In the genomic region with DNA sequence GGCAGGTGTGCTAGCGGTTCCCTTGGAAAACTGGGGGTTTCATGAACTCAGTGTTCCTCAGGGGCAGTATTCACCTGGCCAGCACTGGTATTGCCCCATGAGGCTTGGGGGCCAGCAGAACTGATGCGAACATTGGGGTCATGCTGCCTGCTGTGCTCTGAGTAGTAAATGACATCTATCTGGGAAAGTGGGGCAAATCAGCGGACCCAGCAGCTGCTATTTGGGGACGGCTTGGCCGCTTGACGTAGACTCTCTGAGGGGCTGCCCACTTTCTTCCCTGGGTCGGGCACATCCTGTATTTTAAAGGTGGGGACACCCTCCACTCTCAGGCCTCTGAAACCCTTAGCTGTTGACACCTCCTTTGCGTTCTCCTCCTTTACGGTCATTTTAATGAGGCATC, we compare ENCODE assay signal across 21 cellular contexts. TPM values are rescaled to one million over a fixed set of nuclear protein-coding genes. Genes with fewer than 3 reads are reported as not detected.
DNase-seq lines count a peak whose midpoint lies in the region; ATAC-seq and TF ChIP-seq lines count a peak whose summit lies in the region.
"Had no signal": no experiment of that assay in that cellular context is flagged by ENCODE, and none has a peak within 500 bp of the region (broad histone marks: within the 10 kb centered on the region; RNA-seq: fewer than 3 reads in every experiment).

No MANE protein-coding gene starts in this region.

- H3F3A ChIP-seq in smooth muscle cell (ENCODE audit: low read depth): peaks cover 20% of the 10 kb centered on the region

- H3K9me3 Mint-ChIP-seq in T-helper 2 cell treated with Interferon-gamma antibody and Interleukin-4, amounts not matched to agents 5 μg/mL and 100 μg/mL, for 36 hours: no peaks in the 10 kb centered on the region
- no peaks in the 10 kb centered on the region for H3K9me3 Mint-ChIP-seq in WTC11

- intact Hi-C loops in left colon (cut with DNase I, micrococcal nuclease): no loop called here

- no peak for TF ChIP-seq CTCF in WTC11 (IDR thresholded peaks at IDR 0.05)
- no peak for TF ChIP-seq CTCF in smooth muscle cell (IDR thresholded peaks at IDR 0.05; ENCODE audit: borderline replicate concordance, insufficient read depth, poor library complexity, severe bottlenecking)

- H3K4me3 Mint-ChIP-seq in T-helper 2 cell treated with Interferon-gamma antibody and Interleukin-4, amounts not matched to agents 5 μg/mL and 100 μg/mL, for 36 hours: no peak overlapping the region
- peak overlapping the region; percentile 54 for H3K4me3 Mint-ChIP-seq in WTC11
- H3K4me3 Mint-ChIP-seq: CD4-positive, alpha-beta memory T cell had no signal

- no peak for ATAC-seq in WTC11
- ATAC-seq in left colon: no peak
- no peak for ATAC-seq in HG03095 (IDR thresholded peaks at IDR 0.05; ENCODE audit: unreplicated experiment)

- peak overlapping the region; percentile 43 for H3K27ac Mint-ChIP-seq in T-helper 2 cell treated with Interferon-gamma antibody and Interleukin-4, amounts not matched to agents 5 μg/mL and 100 μg/mL, for 36 hours
- no peak overlapping the region for H3K27ac Mint-ChIP-seq in WTC11

- H3K9me3 ChIP-seq in iPS-18c (ENCODE audit: control insufficient read depth, insufficient read depth, low read length) (peaks cover 2% of the 10 kb centered on the region), smooth muscle cell (replicated peaks; ENCODE audit: low read depth) (no peaks in the 10 kb centered on the region)
- H3K9me3 ChIP-seq: BLaER1, SJCRH30 had no signal

- H3K27me3 ChIP-seq in smooth muscle cell (ENCODE audit: low read depth): no peaks in the 10 kb centered on the region
- H3K27me3 ChIP-seq: BLaER1, SJCRH30 had no signal

- peak overlapping the region; percentile 24 for H3K4me2 ChIP-seq in smooth muscle cell
- H3K4me2 ChIP-seq: BLaER1 had no signal

- no peak for DNase-seq in T-helper 2 cell treated with Interferon-gamma antibody and Interleukin-4, amounts not matched to agents 5 μg/mL and 100 μg/mL, for 36 hours (ENCODE audit: low spot score)
- DNase-seq in T-helper 2 cell (no peak), WTC11 (ENCODE audit: low spot score) (no peak), smooth muscle cell (lab: John Stamatoyannopoulos, UW; ENCODE audit: unreplicated experiment) (no peak), ureter (ENCODE audit: low spot score) (no peak), left colon (no peak)
- DNase-seq: ACHN; CD4-positive, alpha-beta memory T cell; GDM1; KBM-7; NCI-H1092; NCI-H1436; NCI-H187 treated with DMSO at 0.1 percent for 48 hours; NCI-H226; NCI-H524; NCI-H82; SJCRH30 had no signal

- peaks cover 15% of the 10 kb centered on the region for H3K27me3 Mint-ChIP-seq in T-helper 2 cell treated with Interferon-gamma antibody and Interleukin-4, amounts not matched to agents 5 μg/mL and 100 μg/mL, for 36 hours (ENCODE audit: low read depth)
- H3K27me3 Mint-ChIP-seq in WTC11 (ENCODE audit: low read depth): peaks cover 100% of the 10 kb centered on the region

- H3K36me3 ChIP-seq in smooth muscle cell (ENCODE audit: low read depth): no peaks in the 10 kb centered on the region
- H3K36me3 ChIP-seq: BLaER1, SJCRH30 had no signal

- H4K20me1 ChIP-seq in smooth muscle cell (ENCODE audit: low read depth): no peaks in the 10 kb centered on the region
- H4K20me1 ChIP-seq: BLaER1 had no signal

- H3K36me3 Mint-ChIP-seq in T-helper 2 cell treated with Interferon-gamma antibody and Interleukin-4, amounts not matched to agents 5 μg/mL and 100 μg/mL, for 36 hours (ENCODE audit: low read depth): no peaks in the 10 kb centered on the region
- no peaks in the 10 kb centered on the region for H3K36me3 Mint-ChIP-seq in WTC11
- H3K36me3 Mint-ChIP-seq: CD4-positive, alpha-beta memory T cell had no signal

- H3K79me2 ChIP-seq in smooth muscle cell (ENCODE audit: low read depth): no peaks in the 10 kb centered on the region

- POLR2A ChIA-PET in WTC11 (lab: Charles Lee): interaction anchor here (0.7 to 2.0 kb wide), 3 partner anchors 11 to 84 kb away, joined by 4 to 9 read pairs (median 7); no protein-coding TSS in a partner anchor

- 60% methylated on average over 9 of the region's 9 CpGs for WGBS in smooth muscle cell (ENCODE audit: low lambda C conversion rate)

- H3K27ac ChIP-seq in smooth muscle cell (ENCODE audit: low read depth): no peak overlapping the region
- H3K27ac ChIP-seq: 22Rv1, BLaER1, SJCRH30 had no signal

- peaks cover 44% of the 10 kb centered on the region for H3K4me1 Mint-ChIP-seq in T-helper 2 cell treated with Interferon-gamma antibody and Interleukin-4, amounts not matched to agents 5 μg/mL and 100 μg/mL, for 36 hours (ENCODE audit: low read depth)
- H3K4me1 Mint-ChIP-seq in WTC11: peaks cover 44% of the 10 kb centered on the region

- CTCF ChIA-PET in WTC11 (lab: Charles Lee): interaction anchor here (1.0 to 4.9 kb wide), 3 partner anchors 11 to 89 kb away, joined by 5 to 46 read pairs (median 42); no protein-coding TSS in a partner anchor

- H3K9ac ChIP-seq in smooth muscle cell (ENCODE audit: low read depth): no peak overlapping the region
- H3K9ac ChIP-seq: BLaER1 had no signal

- H3K4me1 ChIP-seq in smooth muscle cell (ENCODE audit: low read depth): peaks cover 27% of the 10 kb centered on the region

- H3K4me3 ChIP-seq in iPS-18c (ENCODE audit: insufficient read depth, low read depth, low read length): peak overlapping the region; percentile 24; the same call in 1 of the 2 replicates
- no peak overlapping the region for H3K4me3 ChIP-seq in smooth muscle cell
- H3K4me3 ChIP-seq: BLaER1, SJCRH30 had no signal

- H2AFZ ChIP-seq in smooth muscle cell (ENCODE audit: low read depth): no peak overlapping the region

TF ChIP-seq in WTC11, 78 proteins besides CTCF, POLR2A, EP300 and RAD21:
- TF ChIP-seq, protein P1, sequence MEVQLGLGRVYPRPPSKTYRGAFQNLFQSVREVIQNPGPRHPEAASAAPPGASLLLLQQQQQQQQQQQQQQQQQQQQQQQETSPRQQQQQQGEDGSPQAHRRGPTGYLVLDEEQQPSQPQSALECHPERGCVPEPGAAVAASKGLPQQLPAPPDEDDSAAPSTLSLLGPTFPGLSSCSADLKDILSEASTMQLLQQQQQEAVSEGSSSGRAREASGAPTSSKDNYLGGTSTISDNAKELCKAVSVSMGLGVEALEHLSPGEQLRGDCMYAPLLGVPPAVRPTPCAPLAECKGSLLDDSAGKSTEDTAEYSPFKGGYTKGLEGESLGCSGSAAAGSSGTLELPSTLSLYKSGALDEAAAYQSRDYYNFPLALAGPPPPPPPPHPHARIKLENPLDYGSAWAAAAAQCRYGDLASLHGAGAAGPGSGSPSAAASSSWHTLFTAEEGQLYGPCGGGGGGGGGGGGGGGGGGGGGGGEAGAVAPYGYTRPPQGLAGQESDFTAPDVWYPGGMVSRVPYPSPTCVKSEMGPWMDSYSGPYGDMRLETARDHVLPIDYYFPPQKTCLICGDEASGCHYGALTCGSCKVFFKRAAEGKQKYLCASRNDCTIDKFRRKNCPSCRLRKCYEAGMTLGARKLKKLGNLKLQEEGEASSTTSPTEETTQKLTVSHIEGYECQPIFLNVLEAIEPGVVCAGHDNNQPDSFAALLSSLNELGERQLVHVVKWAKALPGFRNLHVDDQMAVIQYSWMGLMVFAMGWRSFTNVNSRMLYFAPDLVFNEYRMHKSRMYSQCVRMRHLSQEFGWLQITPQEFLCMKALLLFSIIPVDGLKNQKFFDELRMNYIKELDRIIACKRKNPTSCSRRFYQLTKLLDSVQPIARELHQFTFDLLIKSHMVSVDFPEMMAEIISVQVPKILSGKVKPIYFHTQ (CRISPR knock-in tag; IDR thresholded peaks at IDR 0.05): no peak
TF ChIP-seq in WTC11: peak in this region for 0.

RNA-seq across cellular contexts. Expression of a gene that starts 56.5 kb away (rescaled TPM):
- total RNA-seq in WTC11 (2021): 60.9 to 65.7 TPM (median 64.5 TPM) in 3 replicates
- total RNA-seq in smooth muscle cell: 77.0 and 80.2 TPM in 2 replicates
- 54.9 and 61.1 TPM in 2 replicates for polyA plus RNA-seq in smooth muscle cell
- 85.1 TPM for total RNA-seq in ureter
- 10 to 100 TPM; 45.7 to 48.6 TPM for total RNA-seq in left colon
